Comparison of ENCODE assay signal across 20 cellular contexts in the genomic region with DNA sequence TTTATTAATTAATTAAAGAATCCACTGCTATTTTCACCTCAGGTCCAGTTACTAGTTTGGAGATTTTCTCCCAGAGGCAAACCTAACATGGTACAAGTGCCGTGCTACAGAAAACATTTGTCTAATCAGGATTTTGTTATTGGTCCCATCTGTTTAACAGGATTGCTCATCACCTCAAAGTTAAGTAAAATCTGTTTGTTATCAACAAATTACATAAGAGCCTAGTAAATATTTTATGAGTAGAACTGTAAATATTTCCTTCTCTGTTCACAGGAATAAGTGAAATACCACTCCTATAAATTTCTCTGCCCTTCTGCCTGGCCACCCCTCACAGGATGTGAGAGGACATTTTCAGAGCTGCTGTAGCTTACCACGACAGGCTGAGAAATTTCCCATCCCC.
A peak's percentile ranks its signal among the peaks of the same experiment; 100 is the strongest.
DNase-seq lines count a peak whose midpoint lies in the region; ATAC-seq, FAIRE-seq and TF ChIP-seq lines count a peak whose summit lies in the region.
"Had no signal": no experiment of that assay in that cellular context is flagged by ENCODE, and none has a peak within 500 bp of the region (broad histone marks: within the 10 kb centered on the region; RNA-seq: fewer than 3 reads in every experiment).

No MANE protein-coding gene starts in this region.

- TF ChIP-seq CTCF in AG09309 (IDR thresholded peaks at IDR 0.05; ENCODE audit: control insufficient read depth, insufficient read depth, low read depth, low read length, missing control alignments): no peak
- TF ChIP-seq CTCF in LNCaP clone FGC (IDR thresholded peaks at IDR 0.05; ENCODE audit: control insufficient read depth, extremely low read depth, insufficient read depth): no peak
- no peak for TF ChIP-seq CTCF in smooth muscle cell (IDR thresholded peaks at IDR 0.05; ENCODE audit: borderline replicate concordance, insufficient read depth, poor library complexity, severe bottlenecking)

- no peaks in the 10 kb centered on the region for H3K36me3 ChIP-seq in smooth muscle cell (ENCODE audit: low read depth)
- H3K36me3 ChIP-seq: BLaER1 treated with 17β-estradiol and CSF1 and Interleukin-3, amounts not matched to agents 10 nM and 100 nM had no signal

- no peak overlapping the region for H3K27ac ChIP-seq in smooth muscle cell (ENCODE audit: low read depth)
- H3K27ac ChIP-seq: BLaER1 treated with 17β-estradiol and CSF1 and Interleukin-3, amounts not matched to agents 10 nM and 100 nM had no signal

- H3K4me1 ChIP-seq in smooth muscle cell (ENCODE audit: low read depth): peaks cover 3% of the 10 kb centered on the region
- H3K4me1 ChIP-seq: BLaER1 treated with 17β-estradiol and CSF1 and Interleukin-3, amounts not matched to agents 10 nM and 100 nM had no signal

- H3K27me3 ChIP-seq in smooth muscle cell (ENCODE audit: low read depth): no peaks in the 10 kb centered on the region
- H3K27me3 ChIP-seq: BLaER1 treated with 17β-estradiol and CSF1 and Interleukin-3, amounts not matched to agents 10 nM and 100 nM had no signal

- H3K4me3 ChIP-seq in AG09309 (ENCODE audit: control insufficient read depth, low read depth, low read length): no peak overlapping the region
- H3K4me3 ChIP-seq in LNCaP clone FGC (ENCODE audit: low read depth, low read length): no peak overlapping the region
- no peak overlapping the region for H3K4me3 ChIP-seq in smooth muscle cell
- H3K4me3 ChIP-seq: BLaER1 treated with 17β-estradiol and CSF1 and Interleukin-3, amounts not matched to agents 10 nM and 100 nM had no signal

- H3K9ac ChIP-seq in smooth muscle cell (ENCODE audit: low read depth): no peak overlapping the region
- H3K9ac ChIP-seq: BLaER1 treated with 17β-estradiol and CSF1 and Interleukin-3, amounts not matched to agents 10 nM and 100 nM had no signal

- no peak overlapping the region for H2AFZ ChIP-seq in smooth muscle cell (ENCODE audit: low read depth)

- no peak for ATAC-seq in HG02970 (IDR thresholded peaks at IDR 0.05; ENCODE audit: low FRiP score, unreplicated experiment)
- ATAC-seq: CD8-positive, alpha-beta T cell; HepG2 had no signal

- H3K4me2 ChIP-seq in smooth muscle cell: peak overlapping the region; percentile 48
- H3K4me2 ChIP-seq: BLaER1 treated with 17β-estradiol and CSF1 and Interleukin-3, amounts not matched to agents 10 nM and 100 nM had no signal

- no peaks in the 10 kb centered on the region for H3K79me2 ChIP-seq in smooth muscle cell (ENCODE audit: low read depth)

- H4K20me1 ChIP-seq in smooth muscle cell (ENCODE audit: low read depth): no peaks in the 10 kb centered on the region
- H4K20me1 ChIP-seq: BLaER1 treated with 17β-estradiol and CSF1 and Interleukin-3, amounts not matched to agents 10 nM and 100 nM had no signal

- peak; percentile 56 for DNase-seq in AG09309 (ENCODE audit: low read depth)
- peak; percentile 55 for DNase-seq in LNCaP clone FGC (ENCODE audit: low read depth)
- no peak for DNase-seq in smooth muscle cell (lab: John Stamatoyannopoulos, UW; ENCODE audit: unreplicated experiment)
- DNase-seq in SKM-1 treated with dmso at 0.1 percent for 144 hours (lab: John Stamatoyannopoulos, UW; ENCODE audit: unreplicated experiment): no peak
- DNase-seq in AML-193 (lab: John Stamatoyannopoulos, UW): no peak
- DNase-seq: ACHN; Calu3; CD8-positive, alpha-beta T cell; DMS53; DND-41; EL; H9; KBM-7 had no signal

- no peaks in the 10 kb centered on the region for H3K9me3 ChIP-seq in smooth muscle cell (replicated peaks; ENCODE audit: low read depth)
- H3K9me3 ChIP-seq: BLaER1 treated with 17β-estradiol and CSF1 and Interleukin-3, amounts not matched to agents 10 nM and 100 nM had no signal

- WGBS in smooth muscle cell (ENCODE audit: low lambda C conversion rate): 13% methylated on average over 2 of the region's 2 CpGs

- H3F3A ChIP-seq in smooth muscle cell (ENCODE audit: low read depth): no peaks in the 10 kb centered on the region

- peak; percentile 15 for FAIRE-seq in endometrium (lab: Jason Lieb, UNC)
- FAIRE-seq: GM12892, GM18507, H1, HepG2 had no signal

Comparison
In these comparisons a context has a peak if more than half of its experiments do, and no peak if none do; other contexts are left out.
1. DNase-seq: peak in AG09309 (single experiment) and LNCaP clone FGC (single experiment); none in smooth muscle cell (single experiment), SKM-1 treated with dmso at 0.1 percent for 144 hours (single experiment) and AML-193 (0 of 2).